10 cellular contexts compared by ENCODE assay signal in genomic region chr5:40831346-40832210, GRCh38. TPM values are rescaled to one million over a fixed set of nuclear protein-coding genes. Genes with fewer than 3 reads are reported as not detected.
DNase-seq lines count a peak whose midpoint lies in the region; ATAC-seq and TF ChIP-seq lines count a peak whose summit lies in the region.
"Had no signal": no experiment of that assay in that cellular context is flagged by ENCODE, and none has a peak within 500 bp of the region (broad histone marks: within the 10 kb centered on the region; RNA-seq: fewer than 3 reads in every experiment).

No MANE protein-coding gene starts in this region.

- peaks cover 3% of the 10 kb centered on the region for H3K9me3 ChIP-seq in T-helper 17 cell (ENCODE audit: control insufficient read depth, low read length, poor library complexity, severe bottlenecking)
- H3K9me3 ChIP-seq: SJSA1 had no signal

- H3K4me3 Mint-ChIP-seq in Calu3 (ENCODE audit: low read depth, unreplicated experiment) (peak overlapping the region; percentile 89), T-helper 17 cell (peak overlapping the region; percentile 3)

- no TSS peak for BruUV-seq in Calu3 (replicated peaks; lab: Mats Ljungman, UMichigan)

- ATAC-seq in HG02610 (IDR thresholded peaks at IDR 0.05; ENCODE audit: unreplicated experiment) (peak; percentile 58), T-helper 17 cell (no peak), GM19035 (IDR thresholded peaks at IDR 0.05; ENCODE audit: unreplicated experiment) (no peak)

- CTCF ChIA-PET in Calu3 (lab: Charles Lee), result no interaction called here

- intact Hi-C loops in Calu3 (cut with micrococcal nuclease; ENCODE audit: unreplicated experiment), result no loop called here

- TF ChIP-seq CTCF in Calu3 (IDR thresholded peaks at IDR 0.05; ENCODE audit: unreplicated experiment) (no peak), GM13976 (IDR thresholded peaks at IDR 0.05; ENCODE audit: borderline replicate concordance, control extremely low read depth, extremely low read depth, insufficient read depth, missing control alignments) (no peak)

- no peak for DNase-seq in Calu3
- DNase-seq in T-helper 17 cell, result no peak
- DNase-seq in kidney tubule cell (ENCODE audit: low spot score), result peak; percentile 58
- DNase-seq in NCI-H82 (lab: John Stamatoyannopoulos, UW), result no peak
- DNase-seq in GM13976 (ENCODE audit: low spot score), result no peak
- DNase-seq in COLO829 (ENCODE audit: low spot score), result no peak
- DNase-seq: naive B cell had no signal

- peaks cover 42% of the 10 kb centered on the region for H3K4me1 Mint-ChIP-seq in Calu3 (ENCODE audit: low read depth, unreplicated experiment)
- peaks cover 57% of the 10 kb centered on the region for H3K4me1 Mint-ChIP-seq in T-helper 17 cell

- in situ Hi-C loops in GM13976 (cut with MboI; ENCODE audit: low sequenced_read_pairs, unreplicated experiment), result no loop called here

- H3K27ac Mint-ChIP-seq in Calu3 (ENCODE audit: unreplicated experiment) (peak overlapping the region; percentile 87), T-helper 17 cell (peak overlapping the region; percentile 100)

- peaks cover 91% of the 10 kb centered on the region for H3K36me3 Mint-ChIP-seq in Calu3 (ENCODE audit: insufficient read depth, unreplicated experiment)
- H3K36me3 Mint-ChIP-seq in T-helper 17 cell (ENCODE audit: low read depth), result peaks cover 26% of the 10 kb centered on the region

- H3K9me3 Mint-ChIP-seq in Calu3 (ENCODE audit: low read depth, unreplicated experiment), result no peaks in the 10 kb centered on the region
- H3K9me3 Mint-ChIP-seq: naive B cell had no signal

- H3K27me3 Mint-ChIP-seq in Calu3 (ENCODE audit: unreplicated experiment) (no peaks in the 10 kb centered on the region), T-helper 17 cell (no peaks in the 10 kb centered on the region)
- H3K27me3 Mint-ChIP-seq: naive B cell had no signal

RNA-seq across cellular contexts. Expression of gene RPL37, which starts 3.4 kb away (rescaled TPM):
- total RNA-seq in Calu3 (2022) (984 and 1,038 TPM in 2 replicates), T-helper 17 cell (1,000 to 10,000 TPM; 2,267 to 2,325 TPM)

RNA-seq across cellular contexts. Expression of gene CARD6, which starts 9.6 kb away (rescaled TPM):
- total RNA-seq in Calu3 (2022) (5.9 and 8.2 TPM in 2 replicates), T-helper 17 cell (1 to 10 TPM; 1.7 to 2.1 TPM)

RNA-seq across cellular contexts. Expression of gene PRKAA1, which starts 33.4 kb away (rescaled TPM):
- total RNA-seq in Calu3 (2022) (117 and 118 TPM in 2 replicates), T-helper 17 cell (100 to 1,000 TPM; 118 to 123 TPM)
